In the genomic region with DNA sequence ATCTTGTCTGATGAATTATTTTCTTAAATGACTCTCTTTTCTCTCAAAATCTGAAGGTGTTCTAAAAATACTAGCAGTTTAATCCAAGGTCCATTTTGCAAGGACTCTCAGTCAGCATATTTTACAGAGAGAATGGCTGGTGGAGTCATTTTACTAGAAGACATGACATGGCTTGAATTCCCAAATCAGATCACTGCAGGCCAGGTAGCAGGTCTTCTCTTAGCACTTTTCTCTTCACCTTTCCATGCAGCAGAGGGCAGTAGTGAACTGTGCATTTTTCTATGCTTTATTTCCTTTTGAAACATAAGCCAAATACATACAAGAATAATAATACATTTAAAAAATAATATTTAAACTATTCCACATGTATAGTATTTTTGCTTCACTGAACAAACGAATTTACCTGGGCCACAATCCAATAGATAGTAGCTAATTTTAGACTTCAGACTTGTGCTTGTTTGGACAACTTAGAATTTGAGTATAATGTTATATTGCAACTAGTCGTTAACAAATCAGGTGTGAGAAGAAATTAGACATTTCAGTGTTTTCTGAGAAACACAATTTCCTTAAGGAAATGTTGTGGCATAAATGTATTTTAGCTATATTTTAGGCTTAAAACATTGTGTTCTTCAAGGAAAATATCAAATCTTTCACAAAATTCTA, we compare ENCODE assay signal across 8 cellular contexts.
DNase-seq lines count a peak whose midpoint lies in the region; ATAC-seq and TF ChIP-seq lines count a peak whose summit lies in the region.

No MANE protein-coding gene starts in this region.

- no peaks in the 10 kb centered on the region for H3K9me3 Mint-ChIP-seq in activated CD8-positive, alpha-beta T cell treated with anti-CD3 and anti-CD28 coated beads for 36 hours
- no peaks in the 10 kb centered on the region for H3K9me3 Mint-ChIP-seq in activated T-helper 2 cell treated with anti-CD3 and anti-CD28 coated beads, Interferon-gamma antibody, Interleukin-2, Interleukin-4, amounts not matched to agents 10 μg/mL and 5 μg/mL and 100 μg/mL, durations not matched to agents 14 hours and 24 hours and 36 hours

- H3K27me3 ChIP-seq in gastroesophageal sphincter (no peaks in the 10 kb centered on the region), prostate gland (replicated peaks; ENCODE audit: insufficient read depth) (no peaks in the 10 kb centered on the region)

- WGBS in gastroesophageal sphincter (ENCODE audit: low coverage in 1 of 2), 2 donors = 8 to 34% methylated on average over 2 of the region's 2 CpGs
- WGBS in prostate gland = 38% methylated on average over 2 of the region's 2 CpGs

- TF ChIP-seq POLR2A in gastroesophageal sphincter (IDR thresholded peaks at IDR 0.05) (no peak), prostate gland (IDR thresholded peaks at IDR 0.05) (no peak)

- ATAC-seq in GM18498 (IDR thresholded peaks at IDR 0.05; ENCODE audit: unreplicated experiment) (peak; percentile 54), gastroesophageal sphincter (peak; percentile 39)
- no peak for ATAC-seq in activated CD8-positive, alpha-beta T cell treated with anti-CD3 and anti-CD28 coated beads for 36 hours

- H3K4me1 Mint-ChIP-seq in activated CD8-positive, alpha-beta T cell treated with anti-CD3 and anti-CD28 coated beads for 36 hours (ENCODE audit: low read depth) = no peaks in the 10 kb centered on the region
- no peaks in the 10 kb centered on the region for H3K4me1 Mint-ChIP-seq in activated T-helper 2 cell treated with anti-CD3 and anti-CD28 coated beads, Interferon-gamma antibody, Interleukin-2, Interleukin-4, amounts not matched to agents 10 μg/mL and 5 μg/mL and 100 μg/mL, durations not matched to agents 14 hours and 24 hours and 36 hours (ENCODE audit: low read depth)

- H3K27ac Mint-ChIP-seq in activated CD8-positive, alpha-beta T cell treated with anti-CD3 and anti-CD28 coated beads for 36 hours = no peak overlapping the region
- no peak overlapping the region for H3K27ac Mint-ChIP-seq in activated T-helper 2 cell treated with anti-CD3 and anti-CD28 coated beads, Interferon-gamma antibody, Interleukin-2, Interleukin-4, amounts not matched to agents 10 μg/mL and 5 μg/mL and 100 μg/mL, durations not matched to agents 14 hours and 24 hours and 36 hours

- CTCF ChIA-PET in activated CD8-positive, alpha-beta T cell treated with anti-CD3 and anti-CD28 coated beads for 36 hours (lab: Charles Lee) = interaction anchor here (0.7 to 1.9 kb wide), 18 partner anchors 8 to 1165 kb away, joined by 3 to 8 read pairs (median 4); no protein-coding TSS in a partner anchor

- TF ChIP-seq CTCF in activated CD8-positive, alpha-beta T cell treated with anti-CD3 and anti-CD28 coated beads for 36 hours (IDR thresholded peaks at IDR 0.05) = peak; percentile 68
- TF ChIP-seq CTCF in gastroesophageal sphincter (IDR thresholded peaks at IDR 0.05) (peak; percentile 30 to 69 (median 54)), prostate gland (IDR thresholded peaks at IDR 0.05) (peak in 3 of 4 experiments; percentile 38 to 63 (median 51))

- H3K4me1 ChIP-seq in gastroesophageal sphincter (no peaks in the 10 kb centered on the region), prostate gland (replicated peaks) (no peaks in the 10 kb centered on the region)

- no peaks in the 10 kb centered on the region for H3K36me3 Mint-ChIP-seq in activated CD8-positive, alpha-beta T cell treated with anti-CD3 and anti-CD28 coated beads for 36 hours (ENCODE audit: low read depth)
- H3K36me3 Mint-ChIP-seq in activated T-helper 2 cell treated with anti-CD3 and anti-CD28 coated beads, Interferon-gamma antibody, Interleukin-2, Interleukin-4, amounts not matched to agents 10 μg/mL and 5 μg/mL and 100 μg/mL, durations not matched to agents 14 hours and 24 hours and 36 hours (ENCODE audit: low read depth) = no peaks in the 10 kb centered on the region

- H3K4me3 ChIP-seq in gastroesophageal sphincter (no peak overlapping the region), prostate gland (no peak overlapping the region)

- H3K4me3 Mint-ChIP-seq in activated CD8-positive, alpha-beta T cell treated with anti-CD3 and anti-CD28 coated beads for 36 hours = no peak overlapping the region
- H3K4me3 Mint-ChIP-seq in activated T-helper 2 cell treated with anti-CD3 and anti-CD28 coated beads, Interferon-gamma antibody, Interleukin-2, Interleukin-4, amounts not matched to agents 10 μg/mL and 5 μg/mL and 100 μg/mL, durations not matched to agents 14 hours and 24 hours and 36 hours (ENCODE audit: low read depth) = no peak overlapping the region

- H3K9me3 ChIP-seq in gastroesophageal sphincter (no peaks in the 10 kb centered on the region), prostate gland (no peaks in the 10 kb centered on the region)

- no peaks in the 10 kb centered on the region for H3K36me3 ChIP-seq in gastroesophageal sphincter
- H3K36me3 ChIP-seq in prostate gland = no peaks in the 10 kb centered on the region

- intact Hi-C loops in activated CD8-positive, alpha-beta T cell treated with anti-CD3 and anti-CD28 coated beads for 36 hours (cut with micrococcal nuclease) = loop anchor here (10.0 kb wide), 1 partner anchor 1021 kb away; no protein-coding TSS in a partner anchor
- intact Hi-C loops in prostate gland (cut with DNase I) = loop anchor here (5.0 kb wide), 1 partner anchor 973 kb away; no protein-coding TSS in a partner anchor
- intact Hi-C loops in activated T-helper 2 cell treated with anti-CD3 and anti-CD28 coated beads, Interferon-gamma antibody, Interleukin-2, Interleukin-4, amounts not matched to agents 10 μg/mL and 5 μg/mL and 100 μg/mL, durations not matched to agents 14 hours and 24 hours and 36 hours (cut with micrococcal nuclease) = loop anchor here (1.0 to 10.0 kb wide), 6 partner anchors 137 to 1165 kb away; partner anchors contain the start of gene TTC33

- H3K27me3 Mint-ChIP-seq in activated CD8-positive, alpha-beta T cell treated with anti-CD3 and anti-CD28 coated beads for 36 hours = peaks cover 7% of the 10 kb centered on the region
- peaks cover 10% of the 10 kb centered on the region for H3K27me3 Mint-ChIP-seq in activated T-helper 2 cell treated with anti-CD3 and anti-CD28 coated beads, Interferon-gamma antibody, Interleukin-2, Interleukin-4, amounts not matched to agents 10 μg/mL and 5 μg/mL and 100 μg/mL, durations not matched to agents 14 hours and 24 hours and 36 hours (ENCODE audit: low read depth)

- TF ChIP-seq EP300 in gastroesophageal sphincter (IDR thresholded peaks at IDR 0.05) = no peak

- H3K27ac ChIP-seq in gastroesophageal sphincter = no peak overlapping the region
- no peak overlapping the region for H3K27ac ChIP-seq in prostate gland

- POLR2A ChIA-PET in activated CD8-positive, alpha-beta T cell treated with anti-CD3 and anti-CD28 coated beads for 36 hours (lab: Charles Lee) = no interaction called here

- peak; percentile 46 for DNase-seq in AG08395 (ENCODE audit: low spot score)
- peak; percentile 29 for DNase-seq in NCI-H446 treated with DMSO at 0.1 percent for 48 hours (lab: John Stamatoyannopoulos, UW)
- peak; percentile 53 for DNase-seq in activated CD8-positive, alpha-beta T cell treated with anti-CD3 and anti-CD28 coated beads for 36 hours
- peak; percentile 32 for DNase-seq in prostate gland (ENCODE audit: low spot score)
- DNase-seq in activated T-helper 2 cell treated with anti-CD3 and anti-CD28 coated beads, Interferon-gamma antibody, Interleukin-2, Interleukin-4, amounts not matched to agents 10 μg/mL and 5 μg/mL and 100 μg/mL, durations not matched to agents 14 hours and 24 hours and 36 hours (ENCODE audit: low spot score) = no peak
- no peak for DNase-seq in NCI-H2227 treated with DMSO at 0.1 percent for 48 hours (lab: John Stamatoyannopoulos, UW)

Comparison
In these comparisons a context has a peak if more than half of its experiments do, and no peak if none do; other contexts are left out.
1. DNase-seq: peak in AG08395 (single experiment), NCI-H446 treated with DMSO at 0.1 percent for 48 hours (single experiment), activated CD8-positive, alpha-beta T cell treated with anti-CD3 and anti-CD28 coated beads for 36 hours (single experiment) and prostate gland (single experiment); none in activated T-helper 2 cell treated with anti-CD3 and anti-CD28 coated beads, Interferon-gamma antibody, Interleukin-2, Interleukin-4, amounts not matched to agents 10 μg/mL and 5 μg/mL and 100 μg/mL, durations not matched to agents 14 hours and 24 hours and 36 hours (single experiment) and NCI-H2227 treated with DMSO at 0.1 percent for 48 hours (single experiment).
2. Peak in every context shown above with its lines, with median percentiles within 50 percentile points of each other: CTCF ChIP-seq.